26 cellular contexts compared by ENCODE assay signal in the genomic region with DNA sequence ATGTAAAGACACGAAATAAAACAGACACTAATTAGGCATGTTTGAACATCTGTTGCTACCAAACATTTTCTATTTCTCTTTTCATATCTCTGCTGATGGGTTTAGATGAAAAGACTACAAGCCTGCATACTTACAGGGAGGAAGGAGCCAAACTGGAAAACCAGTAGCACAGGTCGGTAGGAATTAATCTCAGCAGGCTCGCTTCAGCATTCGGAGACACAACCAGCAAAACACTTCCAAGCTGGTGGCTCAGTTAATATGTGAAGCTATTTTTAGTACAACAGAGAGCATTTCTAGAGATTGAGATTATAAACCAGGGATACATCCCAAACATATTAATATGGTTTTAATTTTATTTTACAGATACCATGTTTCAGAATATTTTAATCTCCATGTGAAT.
"Had no signal": no experiment of that assay in that cellular context is flagged by ENCODE, and none has a peak within 500 bp of the region (broad histone marks: within the 10 kb centered on the region; RNA-seq: fewer than 3 reads in every experiment).

No MANE protein-coding gene starts in this region.

- H3K4me1 Mint-ChIP-seq: nephron, neural progenitor cell had no signal

- DNase-seq: dermis blood vessel endothelial cell; effector memory CD4-positive, alpha-beta T cell; erythroblast; esophagus squamous epithelium; foreskin melanocyte; glutamatergic neuron; heart right ventricle; hippocampal formation; left cardiac atrium; left lung; mesendoderm; midbrain; naive thymus-derived CD4-positive, alpha-beta T cell; psoas muscle; right cardiac atrium; spleen; stimulated activated CD4-positive, alpha-beta T cell treated with anti-CD3 and anti-CD28 coated beads, Interleukin-4, amount 100 ng/mL, for 4 hours; stimulated activated naive CD8-positive, alpha-beta T cell treated with anti-CD3 and anti-CD28 coated beads, Interleukin-15, Interleukin-2, amounts not matched to agents 100 U/mL and 50 U/mL, for 24 hours; testis; tibial artery had no signal

- H3K9me3 ChIP-seq: esophagus squamous epithelium, heart right ventricle, left lung, psoas muscle, spleen, testis, tibial artery had no signal

- H3K27me3 Mint-ChIP-seq: stimulated activated memory B cell treated with anti-CD40 and anti-IgM and Interleukin-4, amounts not matched to agents 10 μg/mL and 1 μg/mL and 100 μg/mL, for 72 hours; type B pancreatic cell had no signal

- H3K36me3 Mint-ChIP-seq: naive thymus-derived CD4-positive, alpha-beta T cell; neural progenitor cell; stimulated activated memory B cell treated with anti-CD40 and anti-IgM and Interleukin-4, amounts not matched to agents 10 μg/mL and 1 μg/mL and 100 μg/mL, for 72 hours; type B pancreatic cell had no signal

- H3K4me3 Mint-ChIP-seq: naive thymus-derived CD4-positive, alpha-beta T cell; nephron; neural progenitor cell; stimulated activated memory B cell treated with anti-CD40 and anti-IgM and Interleukin-4, amounts not matched to agents 10 μg/mL and 1 μg/mL and 100 μg/mL, for 72 hours; type B pancreatic cell had no signal

- H3K4me1 ChIP-seq: esophagus squamous epithelium, heart right ventricle, left lung, neural progenitor cell, psoas muscle, spleen, testis, tibial artery had no signal

- H3K9me3 Mint-ChIP-seq: nephron, neural progenitor cell had no signal

- H2AFZ ChIP-seq: neural progenitor cell had no signal

- H3K4me2 ChIP-seq: neural progenitor cell had no signal

- H3K27me3 ChIP-seq: esophagus squamous epithelium, heart right ventricle, left lung, neural progenitor cell, spleen, testis, tibial artery had no signal

- ATAC-seq: heart right ventricle; left cardiac atrium; left lung; naive thymus-derived CD4-positive, alpha-beta T cell; psoas muscle; right cardiac atrium; stimulated activated memory B cell treated with anti-CD40 and anti-IgM and Interleukin-4, amounts not matched to agents 10 μg/mL and 1 μg/mL and 100 μg/mL, for 72 hours; stimulated activated naive CD8-positive, alpha-beta T cell treated with anti-CD3 and anti-CD28 coated beads, Interleukin-15, Interleukin-2, amounts not matched to agents 100 U/mL and 50 U/mL, for 24 hours had no signal

- H3K4me3 ChIP-seq: coronary artery, esophagus squamous epithelium, heart right ventricle, left lung, neural progenitor cell, psoas muscle, skin epidermis, spleen, testis, tibial artery had no signal

- H3K27ac ChIP-seq: coronary artery, esophagus squamous epithelium, heart right ventricle, left lung, neural progenitor cell, psoas muscle, skin epidermis, spleen, testis, tibial artery had no signal

- H3K36me3 ChIP-seq: esophagus squamous epithelium, heart right ventricle, left lung, neural progenitor cell, spleen, tibial artery had no signal

- H3K27ac Mint-ChIP-seq: naive thymus-derived CD4-positive, alpha-beta T cell; nephron; neural progenitor cell; stimulated activated memory B cell treated with anti-CD40 and anti-IgM and Interleukin-4, amounts not matched to agents 10 μg/mL and 1 μg/mL and 100 μg/mL, for 72 hours; type B pancreatic cell had no signal
